In genomic region chr16:11672206-11673090, GRCh38 we compare ENCODE assay signal across 10 cellular contexts. TPM values are rescaled to one million over a fixed set of nuclear protein-coding genes. Genes with fewer than 3 reads are reported as not detected.
A peak's percentile ranks its signal among the peaks of the same experiment; 100 is the strongest.
DNase-seq lines count a peak whose midpoint lies in the region; ATAC-seq lines count a peak whose summit lies in the region.
"Had no signal": no experiment of that assay in that cellular context is flagged by ENCODE, and none has a peak within 500 bp of the region (broad histone marks: within the 10 kb centered on the region; RNA-seq: fewer than 3 reads in every experiment).

No MANE protein-coding gene starts in this region.

- no peaks in the 10 kb centered on the region for H3K36me3 Mint-ChIP-seq in activated naive CD8-positive, alpha-beta T cell
- peaks cover 0 to 8% (median 0%) of the 10 kb centered on the region in 5 donors for H3K36me3 Mint-ChIP-seq in naive thymus-derived CD4-positive, alpha-beta T cell

- peaks cover 21% of the 10 kb centered on the region for H3K36me3 ChIP-seq in KOPT-K1 (ENCODE audit: insufficient read depth, low read length)
- peaks cover 6 to 37% (median 10%) of the 10 kb centered on the region in 3 experiments for H3K36me3 ChIP-seq in naive thymus-derived CD4-positive, alpha-beta T cell (ENCODE audit: control insufficient read depth in 2 of 3, insufficient read depth in 3 of 3, low read length in 3 of 3)

- H3K27me3 ChIP-seq in naive thymus-derived CD4-positive, alpha-beta T cell (ENCODE audit: control insufficient read depth in 2 of 2, insufficient read depth in 2 of 2, low read length in 2 of 2) = no peaks in the 10 kb centered on the region

- CTCF ChIA-PET in naive thymus-derived CD4-positive, alpha-beta T cell (lab: Charles Lee) = no interaction called here

- no peak overlapping the region for H3K4me3 ChIP-seq in naive thymus-derived CD4-positive, alpha-beta T cell (ENCODE audit: low read length)

- H3K9me3 Mint-ChIP-seq in activated naive CD8-positive, alpha-beta T cell (ENCODE audit: low read depth) = no peaks in the 10 kb centered on the region
- H3K9me3 Mint-ChIP-seq in naive thymus-derived CD4-positive, alpha-beta T cell = no peaks in the 10 kb centered on the region

- ATAC-seq in naive thymus-derived CD4-positive, alpha-beta T cell = peak; percentile 14
- ATAC-seq in HG03045 (IDR thresholded peaks at IDR 0.05; ENCODE audit: unreplicated experiment) (no peak), GM21576 (IDR thresholded peaks at IDR 0.05; ENCODE audit: unreplicated experiment) (no peak), GM21619 (IDR thresholded peaks at IDR 0.05; ENCODE audit: unreplicated experiment) (no peak)

- peak overlapping the region; percentile 26 for H3K27ac ChIP-seq in KOPT-K1 (ENCODE audit: low read depth, low read length, poor library complexity, severe bottlenecking)
- H3K27ac ChIP-seq in naive thymus-derived CD4-positive, alpha-beta T cell (ENCODE audit: low read depth, low read length) = peak overlapping the region; percentile 65

- POLR2A ChIA-PET in naive thymus-derived CD4-positive, alpha-beta T cell (lab: Charles Lee) = interaction anchor here (0.5 to 1.1 kb wide), 2 partner anchors 79 to 91 kb away, joined by 3 to 8 read pairs; no protein-coding TSS in a partner anchor

- DNase-seq in COLO668 (lab: John Stamatoyannopoulos, UW; ENCODE audit: unreplicated experiment) (peak; percentile 21), NCI-H748 treated with DMSO at 0.1 percent for 48 hours (lab: John Stamatoyannopoulos, UW) (no peak)
- DNase-seq in naive thymus-derived CD4-positive, alpha-beta T cell = peak in 7 of 9 donors; percentile 32 to 57 (median 51)
- DNase-seq: activated CD8-positive, alpha-beta memory T cell treated with anti-CD3 and anti-CD28 coated beads, Interleukin-2, amount 50 U/mL, for 48 hours; NCI-H2171 had no signal

- peak overlapping the region; percentile 88 for H3K27ac Mint-ChIP-seq in activated naive CD8-positive, alpha-beta T cell
- H3K27ac Mint-ChIP-seq in naive thymus-derived CD4-positive, alpha-beta T cell = peak overlapping the region; percentile 73 to 98 (median 94)

- intact Hi-C loops in naive thymus-derived CD4-positive, alpha-beta T cell (cut with micrococcal nuclease) = no loop called here

- peaks cover 66% of the 10 kb centered on the region for H3K4me1 Mint-ChIP-seq in activated naive CD8-positive, alpha-beta T cell (ENCODE audit: low read depth)
- H3K4me1 Mint-ChIP-seq in naive thymus-derived CD4-positive, alpha-beta T cell = peaks cover 52 to 73% (median 61%) of the 10 kb centered on the region in 7 donors

- H3K27me3 Mint-ChIP-seq in activated naive CD8-positive, alpha-beta T cell = no peaks in the 10 kb centered on the region
- no peaks in the 10 kb centered on the region for H3K27me3 Mint-ChIP-seq in naive thymus-derived CD4-positive, alpha-beta T cell

- peak overlapping the region; percentile 52 for H3K4me3 Mint-ChIP-seq in activated naive CD8-positive, alpha-beta T cell
- H3K4me3 Mint-ChIP-seq in naive thymus-derived CD4-positive, alpha-beta T cell = peak overlapping the region; percentile 39 to 95 (median 80)

- no peaks in the 10 kb centered on the region for H3K9me3 ChIP-seq in KOPT-K1 (ENCODE audit: insufficient read depth, low read length, poor library complexity, severe bottlenecking)
- no peaks in the 10 kb centered on the region for H3K9me3 ChIP-seq in naive thymus-derived CD4-positive, alpha-beta T cell (ENCODE audit: control insufficient read depth in 2 of 3, low read length in 3 of 3)

- H3K4me1 ChIP-seq in naive thymus-derived CD4-positive, alpha-beta T cell (ENCODE audit: control insufficient read depth in 2 of 2, insufficient read depth in 2 of 2, low read length in 2 of 2) = peaks cover 30 to 46% of the 10 kb centered on the region in 2 donors

RNA-seq across cellular contexts. Expression of gene SNN, which starts 4.2 kb away (rescaled TPM):
- total RNA-seq in naive thymus-derived CD4-positive, alpha-beta T cell = 10 to 100 TPM; 17.0 to 86.8 (median 34.4) TPM
- polyA plus RNA-seq in naive thymus-derived CD4-positive, alpha-beta T cell = 10 to 100 TPM; 21.3 to 34.3 TPM
